12 cellular contexts compared by ENCODE assay signal in the genomic region with DNA sequence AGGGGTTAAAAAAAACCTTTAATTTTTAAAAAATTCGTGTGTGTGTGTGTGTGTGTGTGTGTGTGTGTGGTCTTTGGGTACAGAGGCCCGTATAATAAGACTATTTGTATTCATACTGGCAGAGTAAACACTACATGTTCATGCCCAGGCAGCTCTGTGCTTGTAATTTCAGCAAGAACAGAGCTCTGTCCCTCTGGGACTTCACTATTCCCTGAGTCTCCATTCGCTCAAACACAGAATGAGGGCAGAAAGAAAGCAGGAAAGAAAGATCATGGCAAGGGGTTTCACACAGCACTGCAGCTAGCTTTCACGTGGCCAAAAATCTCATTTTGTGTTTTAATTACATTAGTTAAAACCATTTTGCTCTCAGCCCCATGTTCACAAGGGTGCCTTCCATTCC.
A peak's percentile ranks its signal among the peaks of the same experiment; 100 is the strongest.
DNase-seq lines count a peak whose midpoint lies in the region; ATAC-seq and TF ChIP-seq lines count a peak whose summit lies in the region.
"Had no signal": no experiment of that assay in that cellular context is flagged by ENCODE, and none has a peak within 500 bp of the region (broad histone marks: within the 10 kb centered on the region; RNA-seq: fewer than 3 reads in every experiment).

No MANE protein-coding gene starts in this region.

- H3K27ac ChIP-seq in endodermal cell (ENCODE audit: low read depth, low read length) (peak overlapping the region; percentile 27), prostate gland (peak overlapping the region; percentile 54 to 56), OCI-LY7 (ENCODE audit: low read depth, low read length, poor library complexity, severe bottlenecking) (no peak overlapping the region), body of pancreas (no peak overlapping the region)
- H3K27ac ChIP-seq: stomach had no signal

- TF ChIP-seq CTCF in LNCaP clone FGC (IDR thresholded peaks at IDR 0.05; ENCODE audit: control insufficient read depth, extremely low read depth, insufficient read depth) (no peak), endodermal cell (conservative IDR thresholded peaks at IDR 0.05) (no peak), prostate gland (IDR thresholded peaks at IDR 0.05) (no peak), OCI-LY7 (conservative IDR thresholded peaks at IDR 0.05; ENCODE audit: low read length) (no peak), body of pancreas (IDR thresholded peaks at IDR 0.05) (no peak)

- H3K4me1 ChIP-seq in endodermal cell (ENCODE audit: control insufficient read depth, insufficient read depth, low read length) (no peaks in the 10 kb centered on the region), prostate gland (replicated peaks) (peaks cover 7% of the 10 kb centered on the region), OCI-LY7 (ENCODE audit: insufficient read depth, low read length, poor library complexity, severe bottlenecking) (no peaks in the 10 kb centered on the region), body of pancreas (no peaks in the 10 kb centered on the region)
- H3K4me1 ChIP-seq: stomach had no signal

- no peak overlapping the region for H2AFZ ChIP-seq in OCI-LY7 (ENCODE audit: low read length)

- no peaks in the 10 kb centered on the region for H3K27me3 Mint-ChIP-seq in endodermal cell (ENCODE audit: insufficient read depth)
- H3K27me3 Mint-ChIP-seq: activated CD4-positive, alpha-beta memory T cell treated with anti-CD3 and anti-CD28 coated beads for 36 hours; CD4-positive, CD25-positive, alpha-beta regulatory T cell had no signal

- POLR2A ChIA-PET in OCI-LY7 (lab: Charles Lee), result interaction anchor here (0.7 to 1.2 kb wide), 3 partner anchors 8 to 193 kb away, joined by 3 to 5 read pairs (median 3); no protein-coding TSS in a partner anchor

- H3K27ac Mint-ChIP-seq in endodermal cell, result no peak overlapping the region
- H3K27ac Mint-ChIP-seq: activated CD4-positive, alpha-beta memory T cell treated with anti-CD3 and anti-CD28 coated beads for 36 hours; CD4-positive, CD25-positive, alpha-beta regulatory T cell had no signal

- H3K9me3 ChIP-seq in endodermal cell (ENCODE audit: control insufficient read depth, low read length), result no peaks in the 10 kb centered on the region
- no peaks in the 10 kb centered on the region for H3K9me3 ChIP-seq in prostate gland
- H3K9me3 ChIP-seq in OCI-LY7 (ENCODE audit: low read length), result no peaks in the 10 kb centered on the region
- H3K9me3 ChIP-seq in body of pancreas, result no peaks in the 10 kb centered on the region
- H3K9me3 ChIP-seq: stomach had no signal

- CTCF ChIA-PET in OCI-LY7 (lab: Charles Lee; ENCODE audit: unreplicated experiment), result no interaction called here

- H3K9me2 ChIP-seq in OCI-LY7 (ENCODE audit: insufficient read depth, low read length), result no peaks in the 10 kb centered on the region

- TF ChIP-seq POLR2A in prostate gland (IDR thresholded peaks at IDR 0.05) (no peak), body of pancreas (IDR thresholded peaks at IDR 0.05) (no peak)

- peaks cover 2% of the 10 kb centered on the region for H3K4me1 Mint-ChIP-seq in endodermal cell
- H3K4me1 Mint-ChIP-seq: CD4-positive, CD25-positive, alpha-beta regulatory T cell had no signal

- DNase-seq in LNCaP clone FGC (ENCODE audit: low read depth) (peak; percentile 45), NCI-H2171 treated with DMSO at 0.1 percent for 48 hours (lab: John Stamatoyannopoulos, UW) (peak; percentile 89), endodermal cell (no peak), prostate gland (ENCODE audit: low spot score) (peak; percentile 60), OCI-LY7 (ENCODE audit: low spot score) (no peak), body of pancreas (no peak)
- DNase-seq: activated CD4-positive, alpha-beta memory T cell treated with anti-CD3 and anti-CD28 coated beads for 36 hours; CD4-positive, CD25-positive, alpha-beta regulatory T cell; central memory CD4-positive, alpha-beta T cell; stomach had no signal

- 86 to 95% methylated on average over 2 to 4 of the region's 4 CpGs for WGBS in endodermal cell (ENCODE audit: insufficient coverage in 1 of 2, insufficient read length in 1 of 2), 2 experiments
- 29% methylated on average over 4 of the region's 4 CpGs for WGBS in prostate gland
- WGBS in body of pancreas, 2 donors, result 47 to 57% methylated on average over 4 of the region's 4 CpGs

- no peaks in the 10 kb centered on the region for H4K20me1 ChIP-seq in OCI-LY7 (ENCODE audit: insufficient read depth, low read length)

- H3K4me3 Mint-ChIP-seq in endodermal cell, result no peak overlapping the region
- H3K4me3 Mint-ChIP-seq: activated CD4-positive, alpha-beta memory T cell treated with anti-CD3 and anti-CD28 coated beads for 36 hours; CD4-positive, CD25-positive, alpha-beta regulatory T cell had no signal

- H3K4me2 ChIP-seq in OCI-LY7 (ENCODE audit: low read length), result no peak overlapping the region

- no peaks in the 10 kb centered on the region for H3K9me3 Mint-ChIP-seq in endodermal cell
- H3K9me3 Mint-ChIP-seq: activated CD4-positive, alpha-beta memory T cell treated with anti-CD3 and anti-CD28 coated beads for 36 hours; activated T-helper 2 cell treated with anti-CD3 and anti-CD28 coated beads, Interferon-gamma antibody, Interleukin-2, Interleukin-4, amounts not matched to agents 10 μg/mL and 5 μg/mL and 100 μg/mL, durations not matched to agents 14 hours and 24 hours and 36 hours; CD4-positive, CD25-positive, alpha-beta regulatory T cell had no signal

- H3K27me3 ChIP-seq in endodermal cell (ENCODE audit: control insufficient read depth, insufficient read depth, low read length, poor library complexity, severe bottlenecking), result no peaks in the 10 kb centered on the region
- H3K27me3 ChIP-seq in prostate gland (replicated peaks; ENCODE audit: insufficient read depth), result no peaks in the 10 kb centered on the region
- H3K27me3 ChIP-seq in body of pancreas, result no peaks in the 10 kb centered on the region
- H3K27me3 ChIP-seq: stomach had no signal

- H3K36me3 Mint-ChIP-seq in endodermal cell (ENCODE audit: low read depth), result peaks cover 21% of the 10 kb centered on the region

- intact Hi-C loops in prostate gland (cut with DNase I) (no loop called here), OCI-LY7 (cut with micrococcal nuclease; ENCODE audit: unreplicated experiment) (no loop called here), body of pancreas (cut with DNase I) (no loop called here)

- H3K36me3 ChIP-seq in endodermal cell (ENCODE audit: control insufficient read depth, insufficient read depth, low read length) (peaks cover 56% of the 10 kb centered on the region), prostate gland (no peaks in the 10 kb centered on the region), OCI-LY7 (ENCODE audit: insufficient read depth, low read length) (peaks cover 70% of the 10 kb centered on the region), body of pancreas (replicated peaks in 1 of 2; ENCODE audit: insufficient read depth in 1 of 2, low read depth in 2 of 2) (peaks cover 0 to 3% of the 10 kb centered on the region in 2 donors)

- no peak overlapping the region for H3K9ac ChIP-seq in endodermal cell (ENCODE audit: extremely low read depth, low read length, poor library complexity, severe bottlenecking)

- no peak overlapping the region for H3K4me3 ChIP-seq in LNCaP clone FGC (ENCODE audit: low read depth, low read length)
- H3K4me3 ChIP-seq in endodermal cell (ENCODE audit: low read length), result no peak overlapping the region
- H3K4me3 ChIP-seq in prostate gland, result no peak overlapping the region
- no peak overlapping the region for H3K4me3 ChIP-seq in OCI-LY7 (ENCODE audit: low read depth, low read length, poor library complexity, severe bottlenecking)
- no peak overlapping the region for H3K4me3 ChIP-seq in body of pancreas
- H3K4me3 ChIP-seq: stomach had no signal

- no peaks in the 10 kb centered on the region for H3K79me2 ChIP-seq in OCI-LY7 (ENCODE audit: insufficient read depth, low read depth, low read length)

- no TSS peak for BruUV-seq in OCI-LY7 (replicated peaks; lab: Mats Ljungman, UMichigan)

- no peak for ATAC-seq in GM18909 (IDR thresholded peaks at IDR 0.05; ENCODE audit: poor library complexity, unreplicated experiment)
- no peak for ATAC-seq in body of pancreas

Comparison
In these comparisons a context has a peak if more than half of its experiments do, and no peak if none do; other contexts are left out.
1. DNase-seq: peak in LNCaP clone FGC (single experiment), NCI-H2171 treated with DMSO at 0.1 percent for 48 hours (single experiment) and prostate gland (single experiment); none in endodermal cell (single experiment), OCI-LY7 (single experiment) and body of pancreas (0 of 4).
2. H3K27ac ChIP-seq: peak in endodermal cell (single experiment) and prostate gland (2 of 2); none in OCI-LY7 (single experiment) and body of pancreas (0 of 4).